In the genomic region with DNA sequence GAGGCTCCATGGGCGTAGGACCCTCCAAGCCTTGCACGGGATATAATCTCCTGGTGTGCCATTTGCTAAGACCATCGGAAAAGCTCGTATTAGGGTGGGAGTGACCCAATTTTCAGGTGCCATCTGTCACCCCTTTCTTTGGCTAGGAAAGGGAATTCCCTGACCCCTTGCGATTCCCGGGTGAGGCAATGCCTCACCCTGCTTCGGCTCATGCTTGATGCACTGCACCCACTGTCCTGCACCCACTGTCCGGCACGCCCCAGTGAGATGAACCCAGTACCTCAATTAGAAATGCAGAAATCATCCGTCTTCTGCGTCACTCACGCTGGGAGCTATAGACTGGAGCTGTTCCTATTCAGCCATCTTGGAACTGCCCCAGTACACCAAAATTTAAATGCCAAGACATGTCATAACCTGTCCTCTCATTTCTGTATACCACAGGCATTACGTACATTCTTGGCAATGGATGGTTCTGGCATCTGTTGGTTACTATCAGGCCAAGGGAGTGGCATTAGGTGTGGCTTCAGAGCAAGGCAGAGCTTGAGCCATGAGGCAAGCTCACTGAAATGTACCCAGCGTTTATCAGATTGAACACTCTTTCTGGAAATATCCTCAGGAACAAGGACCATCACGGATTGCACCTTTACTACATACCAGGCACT, we compare ENCODE assay signal across 29 cellular contexts.
"Had no signal": no experiment of that assay in that cellular context is flagged by ENCODE, and none has a peak within 500 bp of the region (broad histone marks: within the 10 kb centered on the region; RNA-seq: fewer than 3 reads in every experiment).

No MANE protein-coding gene starts in this region.

- H3K27ac ChIP-seq: adrenal gland, brain microvascular endothelial cell, gastrocnemius medialis, ovary, right lobe of liver, uterus had no signal

- ATAC-seq: activated CD8-positive, alpha-beta memory T cell treated with anti-CD3 and anti-CD28 coated beads, Interleukin-2, amount 10 ng/mL, durations not matched to agents 7 days and 5 days; activated CD8-positive, alpha-beta T cell treated with anti-CD3 and anti-CD28 coated beads, Interleukin-2, amount 10 ng/mL, durations not matched to agents 7 days and 5 days; activated T-cell treated with anti-CD3 and anti-CD28 coated beads, Interleukin-2, amount 50 U/mL, for 72 hours; left cardiac atrium; left ventricle myocardium superior; naive thymus-derived CD4-positive, alpha-beta T cell; right lobe of liver; stimulated activated naive CD8-positive, alpha-beta T cell treated with anti-CD3 and anti-CD28 coated beads, Interleukin-15, Interleukin-2, amounts not matched to agents 100 U/mL and 50 U/mL, for 24 hours had no signal

- H3K4me3 ChIP-seq: adrenal gland, gastrocnemius medialis, ovary, right lobe of liver, skin epidermis, uterus had no signal

- H3K36me3 Mint-ChIP-seq: activated CD8-positive, alpha-beta memory T cell treated with anti-CD3 and anti-CD28 coated beads, Interleukin-2, amount 10 ng/mL, durations not matched to agents 7 days and 5 days; mesothelial cell of epicardium; type B pancreatic cell had no signal

- H3K27ac Mint-ChIP-seq: activated B cell treated with CpG ODN at 0.5 μM for 24 hours; activated CD8-positive, alpha-beta memory T cell treated with anti-CD3 and anti-CD28 coated beads, Interleukin-2, amount 10 ng/mL, durations not matched to agents 7 days and 5 days; activated CD8-positive, alpha-beta T cell treated with anti-CD3 and anti-CD28 coated beads, Interleukin-2, amount 10 ng/mL, durations not matched to agents 7 days and 5 days; activated naive CD8-positive, alpha-beta T cell; activated T-cell treated with anti-CD3 and anti-CD28 coated beads, Interleukin-2, amount 50 U/mL, for 72 hours; endodermal cell; mesothelial cell of epicardium; naive thymus-derived CD4-positive, alpha-beta T cell; progenitor cell of endocrine pancreas; T-helper 2 cell treated with Interferon-gamma antibody and Interleukin-4, amounts not matched to agents 5 μg/mL and 100 μg/mL, for 36 hours; type B pancreatic cell had no signal

- H3K4me1 ChIP-seq: adrenal gland, gastrocnemius medialis, right lobe of liver, uterus had no signal

- H3K27me3 ChIP-seq: adrenal gland, brain microvascular endothelial cell, gastrocnemius medialis, ovary, right lobe of liver, uterus had no signal

- DNase-seq: activated B cell treated with CpG ODN at 0.5 μM for 24 hours; activated CD8-positive, alpha-beta memory T cell treated with anti-CD3 and anti-CD28 coated beads, Interleukin-2, amount 10 ng/mL, durations not matched to agents 7 days and 5 days; activated CD8-positive, alpha-beta T cell treated with anti-CD3 and anti-CD28 coated beads, Interleukin-2, amount 10 ng/mL, durations not matched to agents 7 days and 5 days; activated naive CD4-positive, alpha-beta T cell; activated T-cell treated with anti-CD3 and anti-CD28 coated beads for 4 hours; activated T-cell treated with anti-CD3 and anti-CD28 coated beads, Interleukin-2, amount 50 U/mL, for 72 hours; adrenal gland; brain microvascular endothelial cell; central memory CD4-positive, alpha-beta T cell; endodermal cell; gastrocnemius medialis; glutamatergic neuron; islet precursor cell; left cardiac atrium; left ventricle myocardium superior; naive thymus-derived CD4-positive, alpha-beta T cell; ovary; right lobe of liver; stimulated activated CD4-positive, alpha-beta T cell treated with anti-CD3 and anti-CD28 coated beads, Interleukin-12 subunit alpha, Interleukin-12 subunit beta, amount 100 ng/mL, for 4 hours; stimulated activated CD4-positive, alpha-beta T cell treated with anti-CD3 and anti-CD28 coated beads, Interleukin-4, amount 100 ng/mL, for 1 hour; stimulated activated naive CD8-positive, alpha-beta T cell treated with anti-CD3 and anti-CD28 coated beads, Interleukin-15, Interleukin-2, amounts not matched to agents 100 U/mL and 50 U/mL, for 24 hours; T-helper 1 cell; uterus had no signal

- H3K9me3 Mint-ChIP-seq: T-helper 2 cell treated with Interferon-gamma antibody and Interleukin-4, amounts not matched to agents 5 μg/mL and 100 μg/mL, for 36 hours had no signal

- H3K9me3 ChIP-seq: gastrocnemius medialis, right lobe of liver, uterus had no signal

- H3K36me3 ChIP-seq: adrenal gland, brain microvascular endothelial cell, gastrocnemius medialis, ovary, right lobe of liver, uterus had no signal
